Comparison of ENCODE assay signal across 8 cellular contexts in the genomic region with DNA sequence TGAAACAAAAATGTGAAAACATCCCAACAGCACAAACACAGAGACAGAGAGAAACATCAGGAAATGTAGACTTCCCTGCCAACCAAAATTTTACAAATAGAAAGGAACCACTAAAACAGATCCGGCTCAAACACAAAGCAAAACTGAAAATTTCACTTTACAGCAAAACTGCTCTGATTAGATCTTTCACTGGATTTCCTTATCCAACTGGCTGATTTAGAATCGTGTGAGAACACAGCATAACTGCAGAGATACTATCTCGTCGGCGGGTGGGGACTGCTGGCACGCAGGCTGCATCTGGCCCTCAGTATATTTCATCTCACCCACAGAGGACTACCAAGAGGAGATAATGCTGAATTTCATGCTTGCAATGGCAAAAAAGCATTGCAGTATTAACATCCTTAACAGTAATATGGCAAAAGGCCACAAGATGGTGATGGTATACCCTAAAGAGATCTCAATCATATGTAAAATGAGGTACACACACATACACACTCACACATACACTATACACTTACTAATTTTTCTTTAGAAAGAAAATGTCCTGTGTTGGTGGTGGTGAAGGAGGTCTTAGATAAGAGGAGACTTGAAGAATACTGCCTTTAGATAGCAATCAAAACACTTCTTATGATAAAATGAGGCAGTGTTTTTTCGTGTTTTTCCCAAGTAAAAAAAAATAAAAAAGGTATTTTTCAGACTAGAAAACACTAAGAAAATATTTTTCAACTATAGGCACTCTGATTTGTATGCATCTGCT. TPM values are rescaled to one million over a fixed set of nuclear protein-coding genes. Genes with fewer than 3 reads are reported as not detected.
DNase-seq lines count a peak whose midpoint lies in the region; ATAC-seq and TF ChIP-seq lines count a peak whose summit lies in the region.

No MANE protein-coding gene starts in this region.

- H3K4me3 ChIP-seq in Panc1 (ENCODE audit: low read depth in 2 of 2, low read length in 2 of 2) (peak overlapping the region; percentile 6 to 43; a peak in 3 of 4 replicates), retinal pigment epithelial cell (ENCODE audit: low read length) (no peak overlapping the region)

- DNase-seq in EL, result peak; percentile 86
- peak; percentile 36 for DNase-seq in HPDE6-E6E7 (ENCODE audit: extremely low spot score)
- DNase-seq in Panc1 (ENCODE audit: low read depth, low spot score), result peak; percentile 85
- DNase-seq in activated naive CD4-positive, alpha-beta T cell treated with anti-CD3 and anti-CD28 coated beads for 36 hours, result peak; percentile 52
- DNase-seq in glomerular visceral epithelial cell (ENCODE audit: extremely low spot score), result peak; percentile 70
- peak; percentile 39 for DNase-seq in retinal pigment epithelial cell (ENCODE audit: low read depth)
- DNase-seq in NCI-H128 (lab: John Stamatoyannopoulos, UW; ENCODE audit: unreplicated experiment), result no peak

- H3K27me3 Mint-ChIP-seq in activated naive CD4-positive, alpha-beta T cell treated with anti-CD3 and anti-CD28 coated beads for 36 hours (ENCODE audit: low read depth), result no peaks in the 10 kb centered on the region

- BruUV-seq in Panc1 (replicated peaks; lab: Mats Ljungman, UMichigan), result no TSS peak

- H3K4me3 Mint-ChIP-seq in activated naive CD4-positive, alpha-beta T cell treated with anti-CD3 and anti-CD28 coated beads for 36 hours, result peak overlapping the region; percentile 62

- intact Hi-C loops in Panc1 (cut with micrococcal nuclease; ENCODE audit: unreplicated experiment), result loop anchor here (2.0 kb wide), 2 partner anchors 97 to 159 kb away; no protein-coding TSS in a partner anchor
- intact Hi-C loops in activated naive CD4-positive, alpha-beta T cell treated with anti-CD3 and anti-CD28 coated beads for 36 hours (cut with micrococcal nuclease), result loop anchor here (1.0 to 2.0 kb wide), 8 partner anchors 24 to 753 kb away; no protein-coding TSS in a partner anchor

- no peaks in the 10 kb centered on the region for H3K36me3 ChIP-seq in Panc1 (ENCODE audit: control insufficient read depth, insufficient read depth, low read length)

- no peak for TF ChIP-seq CTCF in Panc1 (IDR thresholded peaks at IDR 0.05)
- peak; percentile 63 for TF ChIP-seq CTCF in retinal pigment epithelial cell (conservative IDR thresholded peaks at IDR 0.05; ENCODE audit: low read depth, low read length)

- H3K36me3 Mint-ChIP-seq in activated naive CD4-positive, alpha-beta T cell treated with anti-CD3 and anti-CD28 coated beads for 36 hours (ENCODE audit: low read depth), result no peaks in the 10 kb centered on the region

- H3K27ac ChIP-seq in Panc1 (ENCODE audit: low read length), result peak overlapping the region; percentile 75

- no peaks in the 10 kb centered on the region for H3K9me3 ChIP-seq in Panc1 (ENCODE audit: control insufficient read depth, insufficient read depth, low read depth, low read length)

- in situ Hi-C loops in Panc1 (cut with HindIII; ENCODE audit: low pct_unique_long_range_greater_than_20kb, low sequenced_read_pairs), result no loop called here

- ATAC-seq in GM21381 (IDR thresholded peaks at IDR 0.05; ENCODE audit: unreplicated experiment), result peak; percentile 92
- peak; percentile 95 for ATAC-seq in Panc1

- H3K27ac Mint-ChIP-seq in activated naive CD4-positive, alpha-beta T cell treated with anti-CD3 and anti-CD28 coated beads for 36 hours, result peak overlapping the region; percentile 25

- peaks cover 7% of the 10 kb centered on the region for H3K4me1 ChIP-seq in Panc1 (ENCODE audit: control insufficient read depth, insufficient read depth, low read length)

- H3K9me3 Mint-ChIP-seq in activated naive CD4-positive, alpha-beta T cell treated with anti-CD3 and anti-CD28 coated beads for 36 hours, result no peaks in the 10 kb centered on the region

- peaks cover 10% of the 10 kb centered on the region for H3K4me1 Mint-ChIP-seq in activated naive CD4-positive, alpha-beta T cell treated with anti-CD3 and anti-CD28 coated beads for 36 hours (ENCODE audit: low read depth)

- POLR2A ChIA-PET in Panc1 (lab: Charles Lee), result interaction anchor here (1.1 kb wide), 1 partner anchor 10 kb away, joined by 4 read pairs; no protein-coding TSS in a partner anchor

- CTCF ChIA-PET in Panc1 (lab: Charles Lee), result interaction anchor here (0.5 to 1.0 kb wide), 2 partner anchors 245 to 248 kb away, joined by 4 to 6 read pairs; no protein-coding TSS in a partner anchor
- CTCF ChIA-PET in activated naive CD4-positive, alpha-beta T cell treated with anti-CD3 and anti-CD28 coated beads for 36 hours (lab: Charles Lee), result interaction anchor here (0.6 to 5.2 kb wide), 5 partner anchors 11 to 250 kb away, joined by 3 to 53 read pairs (median 3); partner anchors contain the start of gene LEO1

- no peaks in the 10 kb centered on the region for H3K27me3 ChIP-seq in Panc1 (ENCODE audit: control insufficient read depth, insufficient read depth, low read length)

RNA-seq across cellular contexts. Expression of gene LEO1, which starts 10.6 kb away (rescaled TPM):
- 30.1 TPM for total RNA-seq in Panc1 (2021; ENCODE audit: unreplicated experiment)
- polyA plus RNA-seq in Panc1 (2012; ENCODE audit: insufficient read length), result 21.1 TPM
- total RNA-seq in activated naive CD4-positive, alpha-beta T cell treated with anti-CD3 and anti-CD28 coated beads for 36 hours, result 10 to 100 TPM; 21.0 to 23.8 TPM

RNA-seq across cellular contexts. Expression of gene MAPK6, which starts 36.8 kb away (rescaled TPM):
- total RNA-seq in Panc1 (2021; ENCODE audit: unreplicated experiment), result 66.6 TPM
- polyA plus RNA-seq in Panc1 (2012; ENCODE audit: insufficient read length), result 30.3 TPM
- 10 to 100 TPM; 16.7 to 17.2 TPM for total RNA-seq in activated naive CD4-positive, alpha-beta T cell treated with anti-CD3 and anti-CD28 coated beads for 36 hours
